16 cellular contexts compared by ENCODE assay signal in genomic region chr1:33344896-33345295, GRCh38. TPM values are rescaled to one million over a fixed set of nuclear protein-coding genes. Genes with fewer than 3 reads are reported as not detected.
DNase-seq lines count a peak whose midpoint lies in the region; ATAC-seq and TF ChIP-seq lines count a peak whose summit lies in the region.
"Had no signal": no experiment of that assay in that cellular context is flagged by ENCODE, and none has a peak within 500 bp of the region (broad histone marks: within the 10 kb centered on the region; RNA-seq: fewer than 3 reads in every experiment).

No MANE protein-coding gene starts in this region.

- H3K27me3 ChIP-seq in ACC112 (ENCODE audit: insufficient read depth, low read length), result no peaks in the 10 kb centered on the region
- no peaks in the 10 kb centered on the region for H3K27me3 ChIP-seq in sigmoid colon

- no peaks in the 10 kb centered on the region for H3K9me3 ChIP-seq in sigmoid colon

- H3K9me3 Mint-ChIP-seq in progenitor cell of endocrine pancreas (ENCODE audit: low read depth), result no peaks in the 10 kb centered on the region
- H3K9me3 Mint-ChIP-seq: activated naive CD8-positive, alpha-beta T cell treated with anti-CD3 and anti-CD28 coated beads, Interleukin-2, amount 10 ng/mL, durations not matched to agents 7 days and 5 days; naive thymus-derived CD8-positive, alpha-beta T cell; stimulated activated naive CD8-positive, alpha-beta T cell treated with anti-CD3 and anti-CD28 coated beads, Interleukin-15, amount 100 ng/mL, for 72 hours; T-helper 2 cell treated with Interferon-gamma antibody and Interleukin-4, amounts not matched to agents 5 μg/mL and 100 μg/mL, for 36 hours had no signal

- no peak for ATAC-seq in GM18520 (IDR thresholded peaks at IDR 0.05; ENCODE audit: unreplicated experiment)
- ATAC-seq: naive thymus-derived CD8-positive, alpha-beta T cell; stimulated activated naive CD8-positive, alpha-beta T cell treated with anti-CD3 and anti-CD28 coated beads, Interleukin-15, amount 100 ng/mL, for 72 hours had no signal

- H3K4me1 Mint-ChIP-seq in progenitor cell of endocrine pancreas (ENCODE audit: low read depth), result peaks cover 76% of the 10 kb centered on the region

- no peak overlapping the region for H3K27ac Mint-ChIP-seq in progenitor cell of endocrine pancreas
- H3K27ac Mint-ChIP-seq: activated naive CD8-positive, alpha-beta T cell treated with anti-CD3 and anti-CD28 coated beads, Interleukin-2, amount 10 ng/mL, durations not matched to agents 7 days and 5 days; naive thymus-derived CD8-positive, alpha-beta T cell; stimulated activated naive CD8-positive, alpha-beta T cell treated with anti-CD3 and anti-CD28 coated beads, Interleukin-15, amount 100 ng/mL, for 72 hours; T-helper 2 cell treated with Interferon-gamma antibody and Interleukin-4, amounts not matched to agents 5 μg/mL and 100 μg/mL, for 36 hours had no signal

- H3K4me3 Mint-ChIP-seq in progenitor cell of endocrine pancreas (ENCODE audit: low read depth), result no peak overlapping the region
- H3K4me3 Mint-ChIP-seq: activated naive CD8-positive, alpha-beta T cell treated with anti-CD3 and anti-CD28 coated beads, Interleukin-2, amount 10 ng/mL, durations not matched to agents 7 days and 5 days; naive thymus-derived CD8-positive, alpha-beta T cell; stimulated activated naive CD8-positive, alpha-beta T cell treated with anti-CD3 and anti-CD28 coated beads, Interleukin-15, amount 100 ng/mL, for 72 hours; T-helper 2 cell treated with Interferon-gamma antibody and Interleukin-4, amounts not matched to agents 5 μg/mL and 100 μg/mL, for 36 hours had no signal

- TF ChIP-seq POLR2A in sigmoid colon (IDR thresholded peaks at IDR 0.05), result no peak

- 66 to 72% methylated on average over 2 of the region's 2 CpGs for WGBS in sigmoid colon, 2 donors

- no peak for TF ChIP-seq CTCF in VCaP (conservative IDR thresholded peaks at IDR 0.05)
- no peak for TF ChIP-seq CTCF in fibroblast of pulmonary artery (IDR thresholded peaks at IDR 0.05; ENCODE audit: low read length, missing control alignments)
- no peak for TF ChIP-seq CTCF in sigmoid colon (IDR thresholded peaks at IDR 0.05)
- no peak for TF ChIP-seq CTCF in progenitor cell of endocrine pancreas (IDR thresholded peaks at IDR 0.05; ENCODE audit: unreplicated experiment)

- H2AFZ ChIP-seq in ACC112 (ENCODE audit: low read length, unreplicated experiment), result no peak overlapping the region

- peak overlapping the region; percentile 98 for H3K4me3 ChIP-seq in ACC112 (ENCODE audit: low read depth, low read length)
- peak overlapping the region; percentile 93 for H3K4me3 ChIP-seq in fibroblast of pulmonary artery (replicated peaks; ENCODE audit: low read depth, low read length)
- no peak overlapping the region for H3K4me3 ChIP-seq in sigmoid colon

- peaks cover 3% of the 10 kb centered on the region for H3K36me3 Mint-ChIP-seq in progenitor cell of endocrine pancreas (ENCODE audit: insufficient read depth)

- no peak for DNase-seq in fibroblast of pulmonary artery (ENCODE audit: low read depth)
- no peak for DNase-seq in sigmoid colon
- no peak for DNase-seq in cerebellum (ENCODE audit: low spot score)
- no peak for DNase-seq in progenitor cell of endocrine pancreas (ENCODE audit: low spot score, unreplicated experiment)
- no peak for DNase-seq in NCI-H128 (lab: John Stamatoyannopoulos, UW; ENCODE audit: unreplicated experiment)
- DNase-seq: activated naive CD8-positive, alpha-beta T cell treated with anti-CD3 and anti-CD28 coated beads, Interleukin-2, amount 10 ng/mL, durations not matched to agents 7 days and 5 days; DMS79; effector CD8-positive, alpha-beta T cell; naive thymus-derived CD8-positive, alpha-beta T cell; NCI-H2107; stimulated activated CD4-positive, alpha-beta T cell treated with anti-CD3 and anti-CD28 coated beads, Interleukin-4, amount 100 ng/mL, for 1 hour; stimulated activated naive CD8-positive, alpha-beta T cell treated with anti-CD3 and anti-CD28 coated beads, Interleukin-15, amount 100 ng/mL, for 72 hours had no signal

- H3K27me3 Mint-ChIP-seq in progenitor cell of endocrine pancreas, result no peaks in the 10 kb centered on the region
- H3K27me3 Mint-ChIP-seq: activated naive CD8-positive, alpha-beta T cell treated with anti-CD3 and anti-CD28 coated beads, Interleukin-2, amount 10 ng/mL, durations not matched to agents 7 days and 5 days; naive thymus-derived CD8-positive, alpha-beta T cell; stimulated activated naive CD8-positive, alpha-beta T cell treated with anti-CD3 and anti-CD28 coated beads, Interleukin-15, amount 100 ng/mL, for 72 hours had no signal

- no peak for TF ChIP-seq EP300 in sigmoid colon (IDR thresholded peaks at IDR 0.05)

- peaks cover 67% of the 10 kb centered on the region for H3K4me1 ChIP-seq in ACC112 (ENCODE audit: control insufficient read depth, insufficient read depth, low read length, unreplicated experiment)
- H3K4me1 ChIP-seq in sigmoid colon, result peaks cover 0 to 84% (median 81%) of the 10 kb centered on the region in 4 donors

- intact Hi-C loops in sigmoid colon (cut with DNase I), result no loop called here

- peaks cover 47% of the 10 kb centered on the region for H3K36me3 ChIP-seq in ACC112 (ENCODE audit: insufficient read depth, low read length)
- H3K36me3 ChIP-seq in sigmoid colon, result peaks cover 0 to 5% (median 0%) of the 10 kb centered on the region in 4 donors

- H3K79me2 ChIP-seq in ACC112 (ENCODE audit: control insufficient read depth, insufficient read depth, low read length, unreplicated experiment), result peaks cover 96% of the 10 kb centered on the region

- H3K27ac ChIP-seq in ACC112 (ENCODE audit: low read depth, low read length) (peak overlapping the region; percentile 98), VCaP (peak overlapping the region; percentile 94; the same call in 1 of the 2 replicates), sigmoid colon (peak overlapping the region; percentile 60 to 100 (median 98))

RNA-seq across cellular contexts. Expression of gene A3GALT2, which starts 24.0 kb away (rescaled TPM):
- total RNA-seq in sigmoid colon (not detected), cerebellum (not detected), progenitor cell of endocrine pancreas (0.29 and 0.40 TPM in 2 replicates)
- polyA plus RNA-seq in sigmoid colon, result not detected
- total RNA-seq: naive thymus-derived CD8-positive, alpha-beta T cell had no signal
- polyA plus RNA-seq: naive thymus-derived CD8-positive, alpha-beta T cell had no signal

Comparison
In these comparisons a context has a peak if more than half of its experiments do, and no peak if none do; other contexts are left out.
1. H3K4me3 ChIP-seq: peak in ACC112 (single experiment) and fibroblast of pulmonary artery (single experiment); none in sigmoid colon (0 of 4).
2. Peak in every context shown above with its lines, with median percentiles within 50 percentile points of each other: H3K27ac ChIP-seq.